9 cellular contexts compared by ENCODE assay signal in the genomic region with DNA sequence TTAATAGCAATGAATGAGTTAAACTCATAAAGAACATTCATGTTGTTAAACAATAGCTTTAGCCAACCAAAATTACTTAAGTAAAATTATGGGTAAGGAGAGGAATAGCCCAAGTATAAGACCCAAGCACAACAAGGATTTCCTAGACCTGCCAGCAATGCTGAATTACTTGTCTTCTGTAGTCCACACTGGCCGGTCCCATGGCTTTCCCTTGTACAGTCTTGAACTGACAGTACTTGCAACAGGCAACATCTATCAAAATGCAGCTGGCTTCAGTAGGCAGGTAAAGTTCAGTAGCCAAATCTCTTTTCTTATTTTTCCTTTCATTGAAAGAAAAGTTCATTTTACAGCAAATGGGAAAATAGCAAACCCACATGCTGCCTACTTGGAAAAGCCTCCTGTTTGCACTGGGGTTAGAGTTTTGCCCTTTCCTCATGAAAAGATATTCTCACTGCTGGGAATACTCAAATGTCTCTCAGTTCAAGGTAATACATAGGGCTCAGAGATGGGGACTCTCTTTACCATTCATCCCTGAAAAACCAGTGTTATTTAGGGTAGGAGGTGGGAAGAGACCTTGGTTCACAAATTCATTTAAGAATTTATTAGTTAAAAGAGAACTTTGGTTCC.
"Had no signal": no experiment of that assay in that cellular context is flagged by ENCODE, and none has a peak within 500 bp of the region (broad histone marks: within the 10 kb centered on the region; RNA-seq: fewer than 3 reads in every experiment).

No MANE protein-coding gene starts in this region.

- H3K4me3 ChIP-seq: GM23248, K562 had no signal

- ATAC-seq: K562 had no signal

- H3K9ac ChIP-seq: GM23248 had no signal

- DNase-seq: GM23248, H9, HCEC 1CT, HFFc6, IMR-90 had no signal

- FAIRE-seq: H1, H54, K562 had no signal

- H2AFZ ChIP-seq: GM23248 had no signal

- H3K27ac ChIP-seq: GM23248, HL-60 had no signal
